Comparison of ENCODE assay signal across 1 cellular context in the genomic region with DNA sequence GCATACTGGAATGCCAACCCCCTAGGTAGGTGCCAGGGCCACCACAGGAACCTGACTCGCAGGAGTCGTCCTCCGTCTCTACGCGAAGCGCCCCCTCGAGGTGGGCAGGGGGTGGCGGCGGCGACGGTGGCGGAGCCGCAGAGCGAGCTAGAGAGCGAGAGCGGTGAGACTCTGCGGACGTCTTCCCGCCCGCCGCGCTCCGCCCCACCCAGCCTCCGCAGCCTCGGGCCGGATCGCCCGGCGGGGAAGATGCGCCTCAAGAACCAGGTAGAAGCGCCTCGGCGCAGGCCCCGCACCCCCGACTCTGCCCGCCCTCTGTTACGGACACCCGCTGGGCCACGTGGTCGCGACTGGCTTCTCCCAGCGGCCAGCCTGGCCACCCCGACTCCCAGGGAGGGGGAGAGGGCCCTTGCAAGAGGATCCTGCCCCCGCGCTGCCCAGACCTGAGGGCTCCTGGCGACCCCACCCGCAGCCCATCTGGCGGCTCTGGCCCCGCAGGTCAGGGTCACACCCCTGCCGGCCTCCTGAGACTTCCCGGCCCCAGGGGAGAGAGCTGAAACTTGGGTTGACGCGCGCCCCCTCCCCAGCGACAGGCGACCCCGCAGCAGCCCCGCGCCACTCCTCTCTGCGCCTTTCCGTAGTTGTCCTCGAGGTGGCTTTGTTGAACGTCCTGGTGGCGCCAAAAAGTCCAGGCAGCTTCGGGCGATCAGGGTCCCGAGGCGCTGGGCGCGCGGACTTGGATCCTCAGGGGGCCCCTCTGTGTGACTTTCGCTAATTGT.
A peak's percentile ranks its signal among the peaks of the same experiment; 100 is the strongest.
TF ChIP-seq lines count a peak whose summit lies in the region.

No MANE protein-coding gene starts in this region.

TF ChIP-seq in SK-N-SH, 30 proteins besides CTCF, POLR2A, EP300 and RAD21 (continued from another document):
- TF ChIP-seq, protein P1, sequence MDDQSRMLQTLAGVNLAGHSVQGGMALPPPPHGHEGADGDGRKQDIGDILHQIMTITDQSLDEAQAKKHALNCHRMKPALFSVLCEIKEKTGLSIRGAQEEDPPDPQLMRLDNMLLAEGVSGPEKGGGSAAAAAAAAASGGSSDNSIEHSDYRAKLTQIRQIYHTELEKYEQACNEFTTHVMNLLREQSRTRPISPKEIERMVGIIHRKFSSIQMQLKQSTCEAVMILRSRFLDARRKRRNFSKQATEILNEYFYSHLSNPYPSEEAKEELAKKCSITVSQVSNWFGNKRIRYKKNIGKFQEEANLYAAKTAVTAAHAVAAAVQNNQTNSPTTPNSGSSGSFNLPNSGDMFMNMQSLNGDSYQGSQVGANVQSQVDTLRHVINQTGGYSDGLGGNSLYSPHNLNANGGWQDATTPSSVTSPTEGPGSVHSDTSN (IDR thresholded peaks at IDR 0.05): no peak
- TF ChIP-seq TEAD4 (IDR thresholded peaks at IDR 0.05; ENCODE audit: borderline replicate concordance, insufficient read depth) (no peak), MXI1 (IDR thresholded peaks at IDR 0.05; ENCODE audit: low read depth, low read length) (peak; percentile 55; the same call in 1 of the 2 replicates), NFIC (IDR thresholded peaks at IDR 0.05; ENCODE audit: borderline replicate concordance) (no peak), SMC3 (IDR thresholded peaks at IDR 0.05; ENCODE audit: low read depth, low read length) (peak; percentile 24; the same call in 1 of the 2 replicates), GABPA (IDR thresholded peaks at IDR 0.05; ENCODE audit: low read depth) (no peak), RCOR1 (IDR thresholded peaks at IDR 0.05; ENCODE audit: low read length) (no peak), SIN3A (IDR thresholded peaks at IDR 0.05; ENCODE audit: borderline replicate concordance, low read depth, low read length) (no peak), FOXJ3 (CRISPR knock-in tag; IDR thresholded peaks at IDR 0.05) (peak; percentile 34; the same call in 1 of the 2 replicates), GATA2 (CRISPR knock-in tag; IDR thresholded peaks at IDR 0.05) (no peak), USF1 (IDR thresholded peaks at IDR 0.05; ENCODE audit: borderline replicate concordance, low read depth) (peak; percentile 39; the same call in 1 of the 2 replicates), FOSL2 (IDR thresholded peaks at IDR 0.05; ENCODE audit: borderline replicate concordance, low read depth) (no peak), MAX (IDR thresholded peaks at IDR 0.05; ENCODE audit: low read depth) (0 out of 2 replicates have a peak, but pooled peaks have one; percentile 11), RXRA (IDR thresholded peaks at IDR 0.05; ENCODE audit: borderline replicate concordance, low read depth) (no peak), FOXM1 (IDR thresholded peaks at IDR 0.05; ENCODE audit: low read depth) (no peak), TCF12 (IDR thresholded peaks at IDR 0.05) (no peak), CHD2 (IDR thresholded peaks at IDR 0.05; ENCODE audit: low read length, partially characterized antibody) (no peak), IRF3 (IDR thresholded peaks at IDR 0.05; ENCODE audit: low read depth, low read length) (no peak), TAF1 (IDR thresholded peaks at IDR 0.05; ENCODE audit: borderline replicate concordance, low read depth, low read length) (no peak), ELF1 (IDR thresholded peaks at IDR 0.05) (no peak), MEF2A (IDR thresholded peaks at IDR 0.05; ENCODE audit: borderline replicate concordance, low read depth) (no peak), JUND (IDR thresholded peaks at IDR 0.05) (no peak)
- TF ChIP-seq, protein P2, sequence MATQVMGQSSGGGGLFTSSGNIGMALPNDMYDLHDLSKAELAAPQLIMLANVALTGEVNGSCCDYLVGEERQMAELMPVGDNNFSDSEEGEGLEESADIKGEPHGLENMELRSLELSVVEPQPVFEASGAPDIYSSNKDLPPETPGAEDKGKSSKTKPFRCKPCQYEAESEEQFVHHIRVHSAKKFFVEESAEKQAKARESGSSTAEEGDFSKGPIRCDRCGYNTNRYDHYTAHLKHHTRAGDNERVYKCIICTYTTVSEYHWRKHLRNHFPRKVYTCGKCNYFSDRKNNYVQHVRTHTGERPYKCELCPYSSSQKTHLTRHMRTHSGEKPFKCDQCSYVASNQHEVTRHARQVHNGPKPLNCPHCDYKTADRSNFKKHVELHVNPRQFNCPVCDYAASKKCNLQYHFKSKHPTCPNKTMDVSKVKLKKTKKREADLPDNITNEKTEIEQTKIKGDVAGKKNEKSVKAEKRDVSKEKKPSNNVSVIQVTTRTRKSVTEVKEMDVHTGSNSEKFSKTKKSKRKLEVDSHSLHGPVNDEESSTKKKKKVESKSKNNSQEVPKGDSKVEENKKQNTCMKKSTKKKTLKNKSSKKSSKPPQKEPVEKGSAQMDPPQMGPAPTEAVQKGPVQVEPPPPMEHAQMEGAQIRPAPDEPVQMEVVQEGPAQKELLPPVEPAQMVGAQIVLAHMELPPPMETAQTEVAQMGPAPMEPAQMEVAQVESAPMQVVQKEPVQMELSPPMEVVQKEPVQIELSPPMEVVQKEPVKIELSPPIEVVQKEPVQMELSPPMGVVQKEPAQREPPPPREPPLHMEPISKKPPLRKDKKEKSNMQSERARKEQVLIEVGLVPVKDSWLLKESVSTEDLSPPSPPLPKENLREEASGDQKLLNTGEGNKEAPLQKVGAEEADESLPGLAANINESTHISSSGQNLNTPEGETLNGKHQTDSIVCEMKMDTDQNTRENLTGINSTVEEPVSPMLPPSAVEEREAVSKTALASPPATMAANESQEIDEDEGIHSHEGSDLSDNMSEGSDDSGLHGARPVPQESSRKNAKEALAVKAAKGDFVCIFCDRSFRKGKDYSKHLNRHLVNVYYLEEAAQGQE (IDR thresholded peaks at IDR 0.05; ENCODE audit: low read depth, low read length): no peak
- TF ChIP-seq, protein P3, sequence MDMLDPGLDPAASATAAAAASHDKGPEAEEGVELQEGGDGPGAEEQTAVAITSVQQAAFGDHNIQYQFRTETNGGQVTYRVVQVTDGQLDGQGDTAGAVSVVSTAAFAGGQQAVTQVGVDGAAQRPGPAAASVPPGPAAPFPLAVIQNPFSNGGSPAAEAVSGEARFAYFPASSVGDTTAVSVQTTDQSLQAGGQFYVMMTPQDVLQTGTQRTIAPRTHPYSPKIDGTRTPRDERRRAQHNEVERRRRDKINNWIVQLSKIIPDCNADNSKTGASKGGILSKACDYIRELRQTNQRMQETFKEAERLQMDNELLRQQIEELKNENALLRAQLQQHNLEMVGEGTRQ (IDR thresholded peaks at IDR 0.05; ENCODE audit: borderline replicate concordance, low read depth, low read length): no peak; the same call in 1 of the 2 replicates
TF ChIP-seq in SK-N-SH: peak in this region for 5.
